36 cellular contexts compared by ENCODE assay signal in genomic region chr10:767794-768193, GRCh38.
"Had no signal": no experiment of that assay in that cellular context is flagged by ENCODE, and none has a peak within 500 bp of the region (broad histone marks: within the 10 kb centered on the region; RNA-seq: fewer than 3 reads in every experiment).

No MANE protein-coding gene starts in this region.

- H3K27ac ChIP-seq: ascending aorta, brain microvascular endothelial cell, breast epithelium, cardiac muscle cell had no signal

- H3K9me3 ChIP-seq: adrenal gland, body of pancreas had no signal

- H3K27me3 ChIP-seq: adrenal gland, ascending aorta, body of pancreas, brain microvascular endothelial cell, breast epithelium, cardiac muscle cell had no signal

- H3K36me3 ChIP-seq: adrenal gland, ascending aorta, brain microvascular endothelial cell, breast epithelium, cardiac muscle cell had no signal

- H3K36me3 Mint-ChIP-seq: activated naive CD4-positive, alpha-beta T cell treated with anti-CD3 and anti-CD28 coated beads, Interleukin-2, amount 10 ng/mL, durations not matched to agents 7 days and 5 days; activated naive CD8-positive, alpha-beta T cell treated with anti-CD3 and anti-CD28 coated beads for 36 hours had no signal

- H3K4me3 Mint-ChIP-seq: activated naive CD4-positive, alpha-beta T cell treated with anti-CD3 and anti-CD28 coated beads, Interleukin-2, amount 10 ng/mL, durations not matched to agents 7 days and 5 days; activated naive CD4-positive, alpha-beta T cell treated with anti-CD3 and anti-CD28 coated beads, Interleukin-2, amount 50 U/mL, for 24 hours; activated naive CD8-positive, alpha-beta T cell; activated naive CD8-positive, alpha-beta T cell treated with anti-CD3 and anti-CD28 coated beads for 36 hours; activated naive CD8-positive, alpha-beta T cell treated with anti-CD3 and anti-CD28 coated beads, Interleukin-2, amount 10 ng/mL, durations not matched to agents 7 days and 5 days; activated naive CD8-positive, alpha-beta T cell treated with anti-CD3 and anti-CD28 coated beads, Interleukin-2, amount 50 U/mL, for 24 hours; activated T-cell treated with anti-CD3 and anti-CD28 coated beads, Interleukin-2, amount 50 U/mL, for 4 hours; activated T-cell treated with anti-CD3 and anti-CD28 coated beads, Interleukin-2, amount 50 U/mL, for 72 hours; activated T-helper 1 cell treated with anti-CD3 and anti-CD28 coated beads, Interleukin-12 subunit alpha, Interleukin-12 subunit beta, Interleukin-2, Interleukin-4 antibody, amounts not matched to agents 30 ng/mL and 10 ng/mL and 1 ng/mL, durations not matched to agents 14 hours and 24 hours and 36 hours; activated T-helper 17 cell treated with anti-CD3 and anti-CD28 coated beads, Interleukin-2, amount 50 U/mL, for 72 hours; brain; central memory CD8-positive, alpha-beta T cell had no signal

- DNase-seq: activated effector memory CD4-positive, alpha-beta T cell treated with anti-CD3 and anti-CD28 coated beads, Interleukin-2, amount 50 U/mL, for 16 hours; activated effector memory CD4-positive, alpha-beta T cell treated with Interleukin-2 at 50 U/mL for 16 hours; activated gamma-delta T cell; activated gamma-delta T cell treated with Interleukin-2 at 50 U/mL for 16 hours; activated naive CD4-positive, alpha-beta T cell; activated naive CD4-positive, alpha-beta T cell treated with anti-CD3 and anti-CD28 coated beads, Interleukin-2, amount 10 ng/mL, durations not matched to agents 7 days and 5 days; activated naive CD4-positive, alpha-beta T cell treated with anti-CD3 and anti-CD28 coated beads, Interleukin-2, amount 50 U/mL, for 16 hours; activated naive CD4-positive, alpha-beta T cell treated with Interleukin-2 at 50 U/mL for 16 hours; activated naive CD8-positive, alpha-beta T cell treated with anti-CD3 and anti-CD28 coated beads for 36 hours; activated naive CD8-positive, alpha-beta T cell treated with anti-CD3 and anti-CD28 coated beads, Interleukin-2, amount 10 ng/mL, durations not matched to agents 7 days and 5 days; activated naive CD8-positive, alpha-beta T cell treated with anti-CD3 and anti-CD28 coated beads, Interleukin-2, amount 50 U/mL, for 24 hours; activated T-cell treated with anti-CD3 and anti-CD28 coated beads, Interleukin-2, amount 50 U/mL, for 1 hour; activated T-cell treated with anti-CD3 and anti-CD28 coated beads, Interleukin-2, amount 50 U/mL, for 4 hours; activated T-cell treated with anti-CD3 and anti-CD28 coated beads, Interleukin-2, amount 50 U/mL, for 48 hours; activated T-cell treated with anti-CD3 and anti-CD28 coated beads, Interleukin-2, amount 50 U/mL, for 72 hours; amniotic stem cell; amygdala; anterior cingulate cortex; aorta; brain microvascular endothelial cell; caudate nucleus; central memory CD4-positive, alpha-beta T cell; cerebellar nuclear complex had no signal

- H3K4me3 ChIP-seq: adrenal gland, ascending aorta, body of pancreas, breast epithelium, cardiac muscle cell had no signal

- H3K27me3 Mint-ChIP-seq: brain had no signal

- H3K4me1 Mint-ChIP-seq: activated naive CD4-positive, alpha-beta T cell treated with anti-CD3 and anti-CD28 coated beads, Interleukin-2, amount 10 ng/mL, durations not matched to agents 7 days and 5 days; activated naive CD4-positive, alpha-beta T cell treated with anti-CD3 and anti-CD28 coated beads, Interleukin-2, amount 50 U/mL, for 24 hours; activated naive CD8-positive, alpha-beta T cell treated with anti-CD3 and anti-CD28 coated beads for 36 hours; activated naive CD8-positive, alpha-beta T cell treated with anti-CD3 and anti-CD28 coated beads, Interleukin-2, amount 10 ng/mL, durations not matched to agents 7 days and 5 days; activated naive CD8-positive, alpha-beta T cell treated with anti-CD3 and anti-CD28 coated beads, Interleukin-2, amount 50 U/mL, for 24 hours; activated T-helper 17 cell treated with anti-CD3 and anti-CD28 coated beads, Interleukin-2, amount 50 U/mL, for 72 hours; brain; central memory CD8-positive, alpha-beta T cell had no signal

- H3K4me1 ChIP-seq: adrenal gland, ascending aorta, breast epithelium had no signal

- H3K27ac Mint-ChIP-seq: activated naive CD4-positive, alpha-beta T cell treated with anti-CD3 and anti-CD28 coated beads, Interleukin-2, amount 10 ng/mL, durations not matched to agents 7 days and 5 days; activated naive CD4-positive, alpha-beta T cell treated with anti-CD3 and anti-CD28 coated beads, Interleukin-2, amount 50 U/mL, for 24 hours; activated naive CD4-positive, alpha-beta T cell treated with anti-CD3 and anti-CD28 coated beads, Interleukin-2, amount 50 U/mL, for 72 hours; activated naive CD8-positive, alpha-beta T cell; activated naive CD8-positive, alpha-beta T cell treated with anti-CD3 and anti-CD28 coated beads for 36 hours; activated naive CD8-positive, alpha-beta T cell treated with anti-CD3 and anti-CD28 coated beads, Interleukin-2, amount 10 ng/mL, durations not matched to agents 7 days and 5 days; activated naive CD8-positive, alpha-beta T cell treated with anti-CD3 and anti-CD28 coated beads, Interleukin-2, amount 50 U/mL, for 24 hours; activated T-cell treated with anti-CD3 and anti-CD28 coated beads, Interleukin-2, amount 50 U/mL, for 72 hours; activated T-helper 1 cell treated with anti-CD3 and anti-CD28 coated beads, Interleukin-12 subunit alpha, Interleukin-12 subunit beta, Interleukin-2, Interleukin-4 antibody, amounts not matched to agents 30 ng/mL and 10 ng/mL and 1 ng/mL, durations not matched to agents 14 hours and 24 hours and 36 hours; activated T-helper 17 cell treated with anti-CD3 and anti-CD28 coated beads, Interleukin-2, amount 50 U/mL, for 72 hours; activated T-helper 2 cell treated with anti-CD3 and anti-CD28 coated beads, Interferon-gamma antibody, Interleukin-2, Interleukin-4, amounts not matched to agents 10 μg/mL and 5 μg/mL and 100 μg/mL, durations not matched to agents 14 hours and 24 hours and 36 hours; brain had no signal
